11 cellular contexts compared by ENCODE assay signal in the genomic region with DNA sequence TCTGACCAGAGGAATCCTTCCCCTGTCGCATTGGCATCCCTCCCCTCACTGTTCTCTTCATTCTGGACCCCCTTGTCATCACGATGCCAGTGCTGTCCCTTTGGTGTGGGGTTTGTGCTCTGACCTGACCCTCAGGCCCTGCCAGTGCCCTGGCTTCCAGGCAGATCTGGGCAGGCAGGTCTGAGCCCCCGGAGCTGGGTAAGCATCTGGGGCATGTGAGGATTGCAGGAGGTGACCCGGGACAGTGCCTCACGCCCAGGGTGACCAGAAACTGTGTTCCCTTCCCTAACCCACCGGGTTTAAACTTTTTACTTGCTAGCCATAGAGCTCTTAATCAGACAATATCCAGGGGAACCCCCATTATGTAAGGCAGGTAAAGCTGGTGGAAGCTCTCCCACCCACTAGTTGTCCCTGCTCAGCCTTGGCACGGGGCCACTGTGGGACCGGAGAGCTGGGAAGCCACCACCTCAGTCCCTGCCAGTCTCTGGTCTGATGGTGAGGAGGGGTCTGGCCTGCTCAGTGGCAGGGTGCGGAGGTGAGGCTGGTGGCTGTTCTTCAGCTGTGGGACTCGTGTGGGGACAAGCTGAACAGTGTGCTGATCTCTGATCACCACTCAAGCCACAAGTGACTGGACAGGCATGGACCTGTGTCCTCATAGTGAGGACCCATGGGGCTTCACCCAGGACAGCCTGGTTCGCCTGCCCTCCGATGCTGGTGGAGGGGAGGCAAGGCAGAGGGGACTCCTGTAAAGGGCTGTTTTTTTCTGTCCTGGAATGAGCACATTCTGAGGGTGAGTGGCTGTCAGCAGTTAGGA. TPM values are rescaled to one million over a fixed set of nuclear protein-coding genes. Genes with fewer than 3 reads are reported as not detected.
DNase-seq lines count a peak whose midpoint lies in the region; FAIRE-seq and TF ChIP-seq lines count a peak whose summit lies in the region.
"Had no signal": no experiment of that assay in that cellular context is flagged by ENCODE, and none has a peak within 500 bp of the region (broad histone marks: within the 10 kb centered on the region; RNA-seq: fewer than 3 reads in every experiment).

No MANE protein-coding gene starts in this region.

- H3K23ac ChIP-seq in mesenchymal stem cell (ENCODE audit: low read length in 2 of 2): no peak overlapping the region

- H4K8ac ChIP-seq in mesenchymal stem cell (ENCODE audit: low read length): peak overlapping the region; percentile 56

- H3K27ac Mint-ChIP-seq in activated CD4-positive, alpha-beta T cell treated with anti-CD3 and anti-CD28 coated beads, Interleukin-2, amount 10 ng/mL, durations not matched to agents 24 days and 14 days: peak overlapping the region; percentile 85
- peak overlapping the region; percentile 77 for H3K27ac Mint-ChIP-seq in activated naive CD8-positive, alpha-beta T cell treated with anti-CD3 and anti-CD28 coated beads for 36 hours

- H2BK5ac ChIP-seq in mesenchymal stem cell (ENCODE audit: low read depth, low read length, poor library complexity, severe bottlenecking): no peak overlapping the region

- H3K9ac ChIP-seq in mesenchymal stem cell (ENCODE audit: low read length): no peak overlapping the region

- H2BK12ac ChIP-seq in mesenchymal stem cell (ENCODE audit: low read length in 2 of 2): peak overlapping the region in 1 of 2 experiments; percentile 11

- 76% methylated on average over 12 of the region's 12 CpGs for WGBS in mesenchymal stem cell
- 100% methylated on average over 1 of the region's 12 CpGs for WGBS in suprapubic skin

- no peak overlapping the region for H3K4ac ChIP-seq in mesenchymal stem cell (ENCODE audit: low read depth in 1 of 2, low read length in 2 of 2)

- no peaks in the 10 kb centered on the region for H3K27me3 Mint-ChIP-seq in activated CD4-positive, alpha-beta T cell treated with anti-CD3 and anti-CD28 coated beads, Interleukin-2, amount 10 ng/mL, durations not matched to agents 24 days and 14 days
- no peaks in the 10 kb centered on the region for H3K27me3 Mint-ChIP-seq in activated naive CD8-positive, alpha-beta T cell treated with anti-CD3 and anti-CD28 coated beads for 36 hours

- H3K4me1 Mint-ChIP-seq in activated CD4-positive, alpha-beta T cell treated with anti-CD3 and anti-CD28 coated beads, Interleukin-2, amount 10 ng/mL, durations not matched to agents 24 days and 14 days: peaks cover 85% of the 10 kb centered on the region
- peaks cover 84% of the 10 kb centered on the region for H3K4me1 Mint-ChIP-seq in activated naive CD8-positive, alpha-beta T cell treated with anti-CD3 and anti-CD28 coated beads for 36 hours

- peaks cover 44% of the 10 kb centered on the region for H3K79me1 ChIP-seq in mesenchymal stem cell (replicated peaks; ENCODE audit: low read length, poor library complexity, severe bottlenecking)

- no peak for FAIRE-seq in frontal cortex (lab: Jason Lieb, UNC)

- peak overlapping the region; percentile 78 for H3K4me3 Mint-ChIP-seq in activated CD4-positive, alpha-beta T cell treated with anti-CD3 and anti-CD28 coated beads, Interleukin-2, amount 10 ng/mL, durations not matched to agents 24 days and 14 days
- peak overlapping the region; percentile 68 for H3K4me3 Mint-ChIP-seq in activated naive CD8-positive, alpha-beta T cell treated with anti-CD3 and anti-CD28 coated beads for 36 hours

- H3K18ac ChIP-seq in mesenchymal stem cell (ENCODE audit: low read depth in 1 of 2, low read length in 2 of 2): peak overlapping the region; percentile 25 to 44

- no peak overlapping the region for H3K4me2 ChIP-seq in mesenchymal stem cell (ENCODE audit: low read length, poor library complexity, severe bottlenecking)

- no peak for TF ChIP-seq CTCF in suprapubic skin (IDR thresholded peaks at IDR 0.05)

- no peak overlapping the region for H4K91ac ChIP-seq in mesenchymal stem cell (ENCODE audit: low read length)

- H3K9me3 ChIP-seq in mesenchymal stem cell (ENCODE audit: control insufficient read depth, low read length) (no peaks in the 10 kb centered on the region), suprapubic skin (no peaks in the 10 kb centered on the region)
- H3K9me3 ChIP-seq: SJSA1 had no signal

- H3K27ac ChIP-seq in mesenchymal stem cell (ENCODE audit: low read length, poor library complexity, severe bottlenecking) (no peak overlapping the region), suprapubic skin (peak overlapping the region; percentile 46)
- H3K27ac ChIP-seq: SJSA1 had no signal

- DNase-seq in activated CD4-positive, alpha-beta T cell treated with anti-CD3 and anti-CD28 coated beads, Interleukin-2, amount 10 ng/mL, durations not matched to agents 24 days and 14 days: no peak
- DNase-seq in activated CD4-positive, alpha-beta T cell treated with anti-CD3 and anti-CD28 coated beads, Interleukin-2, amount 50 U/mL, for 4 hours: no peak
- no peak for DNase-seq in activated naive CD8-positive, alpha-beta T cell treated with anti-CD3 and anti-CD28 coated beads for 36 hours
- DNase-seq in mesenchymal stem cell (no peak), suprapubic skin (ENCODE audit: low spot score in 2 of 2) (no peak), NCI-H146 (lab: John Stamatoyannopoulos, UW) (no peak), amniotic stem cell (lab: John Stamatoyannopoulos, UW) (no peak), frontal cortex (ENCODE audit: low spot score in 2 of 2) (no peak)
- DNase-seq: ACHN, GOT3 had no signal

- no peak overlapping the region for H2BK15ac ChIP-seq in mesenchymal stem cell (ENCODE audit: low read depth, poor library complexity, severe bottlenecking)

- no peaks in the 10 kb centered on the region for H3K36me3 Mint-ChIP-seq in activated CD4-positive, alpha-beta T cell treated with anti-CD3 and anti-CD28 coated beads, Interleukin-2, amount 10 ng/mL, durations not matched to agents 24 days and 14 days (ENCODE audit: low read depth)
- H3K36me3 Mint-ChIP-seq in activated naive CD8-positive, alpha-beta T cell treated with anti-CD3 and anti-CD28 coated beads for 36 hours: peaks cover 13% of the 10 kb centered on the region

- no peak for TF ChIP-seq POLR2A in suprapubic skin (IDR thresholded peaks at IDR 0.05)

- H2AK5ac ChIP-seq in mesenchymal stem cell (ENCODE audit: low read length, severe bottlenecking): no peak overlapping the region

- intact Hi-C loops in activated CD4-positive, alpha-beta T cell treated with anti-CD3 and anti-CD28 coated beads, Interleukin-2, amount 10 ng/mL, durations not matched to agents 24 days and 14 days (cut with micrococcal nuclease): loop anchor here (5.0 kb wide), 1 partner anchor 64 kb away; no protein-coding TSS in a partner anchor

- H3K4me1 ChIP-seq in mesenchymal stem cell (ENCODE audit: control insufficient read depth, insufficient read depth, low read depth, low read length) (peaks cover 50% of the 10 kb centered on the region), suprapubic skin (peaks cover 75% of the 10 kb centered on the region)

- no peak for TF ChIP-seq EP300 in suprapubic skin (IDR thresholded peaks at IDR 0.05)

- H3K36me3 ChIP-seq in mesenchymal stem cell (ENCODE audit: control insufficient read depth in 1 of 2, insufficient read depth in 2 of 2, low read depth in 1 of 2, low read length in 2 of 2) (peaks cover 0 to 4% of the 10 kb centered on the region in 2 experiments), suprapubic skin (no peaks in the 10 kb centered on the region)

- H3K4me3 ChIP-seq in mesenchymal stem cell (ENCODE audit: insufficient read depth in 1 of 2, low read depth in 1 of 2, low read length in 2 of 2) (no peak overlapping the region), suprapubic skin (no peak overlapping the region)
- H3K4me3 ChIP-seq: SJSA1 had no signal

- H3K27me3 ChIP-seq in mesenchymal stem cell (ENCODE audit: control insufficient read depth in 1 of 2, insufficient read depth in 1 of 2, low read length in 2 of 2) (no peaks in the 10 kb centered on the region), suprapubic skin (no peaks in the 10 kb centered on the region)
- H3K27me3 ChIP-seq: SJSA1 had no signal

- no peak overlapping the region for H2AFZ ChIP-seq in mesenchymal stem cell (ENCODE audit: low read depth, low read length)

- H2BK120ac ChIP-seq in mesenchymal stem cell (ENCODE audit: low read depth, low read length): no peak overlapping the region

- H3K14ac ChIP-seq in mesenchymal stem cell (ENCODE audit: low read length in 2 of 2): peak overlapping the region in 1 of 2 experiments; percentile 76

- no peaks in the 10 kb centered on the region for H3K9me3 Mint-ChIP-seq in activated CD4-positive, alpha-beta T cell treated with anti-CD3 and anti-CD28 coated beads, Interleukin-2, amount 10 ng/mL, durations not matched to agents 24 days and 14 days
- no peaks in the 10 kb centered on the region for H3K9me3 Mint-ChIP-seq in activated naive CD8-positive, alpha-beta T cell treated with anti-CD3 and anti-CD28 coated beads for 36 hours

RNA-seq across cellular contexts. Expression of a gene that starts 38.0 kb away (rescaled TPM):
- 45.1 and 47.4 TPM in 2 replicates for total RNA-seq in activated CD4-positive, alpha-beta T cell treated with anti-CD3 and anti-CD28 coated beads, Interleukin-2, amount 10 ng/mL, durations not matched to agents 24 days and 14 days
- total RNA-seq in activated naive CD8-positive, alpha-beta T cell treated with anti-CD3 and anti-CD28 coated beads for 36 hours: 10 to 100 TPM; 28.3 to 32.0 TPM
- 7.3 TPM for polyA plus RNA-seq in mesenchymal stem cell (2013, experiment 1 of 2)
- 7.1 TPM for polyA plus RNA-seq in mesenchymal stem cell (2013, experiment 2 of 2)
- 10 to 100 TPM; 72.8 to 87.8 (median 79.3) TPM for total RNA-seq in suprapubic skin
- 46.1 TPM for total RNA-seq in frontal cortex
